Comparison of ENCODE assay signal across 16 cellular contexts in genomic region chr19:11944656-11945055, GRCh38. TPM values are rescaled to one million over a fixed set of nuclear protein-coding genes. Genes with fewer than 3 reads are reported as not detected.
A peak's percentile ranks its signal among the peaks of the same experiment; 100 is the strongest.
DNase-seq lines count a peak whose midpoint lies in the region; ATAC-seq and TF ChIP-seq lines count a peak whose summit lies in the region.
"Had no signal": no experiment of that assay in that cellular context is flagged by ENCODE, and none has a peak within 500 bp of the region (broad histone marks: within the 10 kb centered on the region; RNA-seq: fewer than 3 reads in every experiment).

No MANE protein-coding gene starts in this region.

- 93 to 99% (median 96%) methylated on average over 4 of the region's 4 CpGs for WGBS in adrenal gland, 4 donors

- DNase-seq in CD8-positive, alpha-beta T cell = no peak
- DNase-seq in SIG-M5 (lab: John Stamatoyannopoulos, UW) (no peak), adrenal gland (no peak)
- DNase-seq: Caco-2; CD4-positive, alpha-beta memory T cell; DMS153; DND-41; GOT3; HFFc6 had no signal

- H4K20me1 ChIP-seq in BLaER1 treated with 17β-estradiol and CSF1 and Interleukin-3, amounts not matched to agents 10 nM and 100 nM = no peaks in the 10 kb centered on the region

- no peak for TF ChIP-seq POLR2A in adrenal gland (IDR thresholded peaks at IDR 0.05)

- no peak overlapping the region for H3K9ac ChIP-seq in BLaER1 treated with 17β-estradiol and CSF1 and Interleukin-3, amounts not matched to agents 10 nM and 100 nM

- H3K27ac ChIP-seq in BLaER1 treated with 17β-estradiol and CSF1 and Interleukin-3, amounts not matched to agents 10 nM and 100 nM = no peak overlapping the region
- H3K27ac ChIP-seq in CD8-positive, alpha-beta T cell (ENCODE audit: low read depth, low read length) = no peak overlapping the region
- no peak overlapping the region for H3K27ac ChIP-seq in muscle layer of duodenum (ENCODE audit: low read length)
- no peak overlapping the region for H3K27ac ChIP-seq in adrenal gland

- no peaks in the 10 kb centered on the region for H3K27me3 Mint-ChIP-seq in CD8-positive, alpha-beta T cell (ENCODE audit: low read depth)
- H3K27me3 Mint-ChIP-seq: CD4-positive, alpha-beta memory T cell had no signal

- ATAC-seq in CD8-positive, alpha-beta T cell = no peak
- no peak for ATAC-seq in HG03095 (IDR thresholded peaks at IDR 0.05; ENCODE audit: unreplicated experiment)

- intact Hi-C loops in CD8-positive, alpha-beta T cell (cut with DNase I, micrococcal nuclease) = no loop called here
- intact Hi-C loops in adrenal gland (cut with DNase I) = no loop called here

- 0 out of 22 replicates have a peak, but pooled peaks cover 0 to 4% (median 0%) of the 10 kb centered on the region in 11 experiments for H3K27me3 ChIP-seq in BLaER1 treated with 17β-estradiol and CSF1 and Interleukin-3, amounts not matched to agents 10 nM and 100 nM
- no peaks in the 10 kb centered on the region for H3K27me3 ChIP-seq in CD8-positive, alpha-beta T cell (ENCODE audit: insufficient read depth, low read length)
- no peaks in the 10 kb centered on the region for H3K27me3 ChIP-seq in muscle layer of duodenum (ENCODE audit: low read depth, low read length)
- no peaks in the 10 kb centered on the region for H3K27me3 ChIP-seq in adrenal gland

- CTCF ChIA-PET in CD8-positive, alpha-beta T cell (lab: Charles Lee) = interaction anchor here (1.1 to 1.6 kb wide), 4 partner anchors 11 to 44 kb away, joined by 4 to 5 read pairs (median 4); no protein-coding TSS in a partner anchor

- H3K9me3 Mint-ChIP-seq in CD8-positive, alpha-beta T cell = peaks cover 65% of the 10 kb centered on the region

- no peak overlapping the region for H3K27ac Mint-ChIP-seq in CD8-positive, alpha-beta T cell
- H3K27ac Mint-ChIP-seq: CD14-positive monocyte; CD4-positive, alpha-beta memory T cell; HFFc6 had no signal

- H3K9me3 ChIP-seq in BLaER1 treated with 17β-estradiol and CSF1 and Interleukin-3, amounts not matched to agents 10 nM and 100 nM (replicated peaks in 1 of 11) = peaks cover 100% of the 10 kb centered on the region in 11 experiments
- H3K9me3 ChIP-seq in CD8-positive, alpha-beta T cell (ENCODE audit: low read length) = peaks cover 64% of the 10 kb centered on the region
- H3K9me3 ChIP-seq in muscle layer of duodenum (ENCODE audit: control insufficient read depth in 1 of 2, low read length in 2 of 2) (peaks cover 70 to 79% of the 10 kb centered on the region in 2 donors), adrenal gland (replicated peaks in 1 of 3) (peaks cover 4 to 88% (median 26%) of the 10 kb centered on the region in 3 donors)

- TF ChIP-seq CTCF in CD8-positive, alpha-beta T cell (IDR thresholded peaks at IDR 0.05) = no peak
- no peak for TF ChIP-seq CTCF in adrenal gland (IDR thresholded peaks at IDR 0.05)

- no peak overlapping the region for H3K4me2 ChIP-seq in BLaER1 treated with 17β-estradiol and CSF1 and Interleukin-3, amounts not matched to agents 10 nM and 100 nM

- no peaks in the 10 kb centered on the region for H3K4me1 ChIP-seq in BLaER1 treated with 17β-estradiol and CSF1 and Interleukin-3, amounts not matched to agents 10 nM and 100 nM
- H3K4me1 ChIP-seq in CD8-positive, alpha-beta T cell (ENCODE audit: insufficient read depth, low read length) = no peaks in the 10 kb centered on the region
- H3K4me1 ChIP-seq in muscle layer of duodenum (ENCODE audit: control insufficient read depth in 1 of 2, insufficient read depth in 2 of 2, low read length in 2 of 2) (no peaks in the 10 kb centered on the region), adrenal gland (replicated peaks in 1 of 2) (no peaks in the 10 kb centered on the region)
- H3K4me1 ChIP-seq: Caco-2, HAP-1 had no signal

- H3K4me3 Mint-ChIP-seq in CD8-positive, alpha-beta T cell = no peak overlapping the region
- H3K4me3 Mint-ChIP-seq: CD14-positive monocyte, HFFc6 had no signal

- peaks cover 98 to 100% (median 100%) of the 10 kb centered on the region in 11 experiments for H3K36me3 ChIP-seq in BLaER1 treated with 17β-estradiol and CSF1 and Interleukin-3, amounts not matched to agents 10 nM and 100 nM
- H3K36me3 ChIP-seq in CD8-positive, alpha-beta T cell (ENCODE audit: insufficient read depth, low read length) = peaks cover 39% of the 10 kb centered on the region
- H3K36me3 ChIP-seq in muscle layer of duodenum (ENCODE audit: control insufficient read depth in 1 of 2, insufficient read depth in 2 of 2, low read length in 2 of 2) (peaks cover 35 to 79% of the 10 kb centered on the region in 2 donors), adrenal gland (replicated peaks in 1 of 2) (peaks cover 0 to 26% of the 10 kb centered on the region in 2 donors)

- no peaks in the 10 kb centered on the region for H3K4me1 Mint-ChIP-seq in CD8-positive, alpha-beta T cell (ENCODE audit: low read depth)
- H3K4me1 Mint-ChIP-seq: CD14-positive monocyte had no signal

- peak overlapping the region in 9 of 10 experiments; percentile 4 to 54 (median 29); a peak in 10 of 20 replicates for H3K4me3 ChIP-seq in BLaER1 treated with 17β-estradiol and CSF1 and Interleukin-3, amounts not matched to agents 10 nM and 100 nM
- H3K4me3 ChIP-seq in CD8-positive, alpha-beta T cell (ENCODE audit: low read depth, low read length) = peak overlapping the region; percentile 6
- H3K4me3 ChIP-seq in muscle layer of duodenum (ENCODE audit: low read depth in 1 of 2, low read length in 2 of 2) (peak overlapping the region; percentile 5 to 58), adrenal gland (no peak overlapping the region)
- H3K4me3 ChIP-seq: HAP-1 had no signal

- peaks cover 95% of the 10 kb centered on the region for H3K36me3 Mint-ChIP-seq in CD8-positive, alpha-beta T cell

- POLR2A ChIA-PET in CD8-positive, alpha-beta T cell (lab: Charles Lee) = no interaction called here

RNA-seq across cellular contexts. Expression of gene ZNF700, which starts 19.7 kb away (rescaled TPM):
- total RNA-seq in CD8-positive, alpha-beta T cell = 10 to 100 TPM; 10.8 to 10.9 TPM
- 10 to 100 TPM in 4 of 8 donors, 1 to 10 TPM in 4; 5.5 to 15.1 (median 10.6) TPM for total RNA-seq in adrenal gland
- polyA plus RNA-seq in adrenal gland = 10 to 100 TPM in 2 of 3 donors, 1 to 10 TPM in 1; 7.9 to 27.3 (median 25.1) TPM

RNA-seq across cellular contexts. Expression of gene ZNF763, which starts 20.2 kb away (rescaled TPM):
- 1 to 10 TPM; 1.5 to 1.8 TPM for total RNA-seq in CD8-positive, alpha-beta T cell
- 1 to 10 TPM; 1.8 to 6.2 (median 3.2) TPM for total RNA-seq in adrenal gland
- polyA plus RNA-seq in adrenal gland = 10 to 100 TPM in 1 of 3 donors, 1 to 10 TPM in 2; 5.5 to 11.9 (median 7.2) TPM
- total RNA-seq: A673 had no signal

RNA-seq across cellular contexts. Expression of gene ZNF69, which starts 57.1 kb away (rescaled TPM):
- 1 to 10 TPM; 1.7 to 2.0 TPM for total RNA-seq in CD8-positive, alpha-beta T cell
- total RNA-seq in adrenal gland = 100 to 1,000 TPM in 1 of 8 donors, 10 to 100 TPM in 5, 1 to 10 TPM in 2; 5.5 to 138 (median 12.5) TPM
- 10 to 100 TPM in 1 of 3 donors, 1 to 10 TPM in 2; 6.7 to 11.8 (median 6.9) TPM for polyA plus RNA-seq in adrenal gland
- total RNA-seq: A172 had no signal

Comparison
In these comparisons a context has a peak if more than half of its experiments do, and no peak if none do; other contexts are left out.
1. H3K4me3 ChIP-seq: peak in BLaER1 treated with 17β-estradiol and CSF1 and Interleukin-3, amounts not matched to agents 10 nM and 100 nM (9 of 10), CD8-positive, alpha-beta T cell (single experiment) and muscle layer of duodenum (2 of 2); none in adrenal gland (0 of 4).